In the genomic region with DNA sequence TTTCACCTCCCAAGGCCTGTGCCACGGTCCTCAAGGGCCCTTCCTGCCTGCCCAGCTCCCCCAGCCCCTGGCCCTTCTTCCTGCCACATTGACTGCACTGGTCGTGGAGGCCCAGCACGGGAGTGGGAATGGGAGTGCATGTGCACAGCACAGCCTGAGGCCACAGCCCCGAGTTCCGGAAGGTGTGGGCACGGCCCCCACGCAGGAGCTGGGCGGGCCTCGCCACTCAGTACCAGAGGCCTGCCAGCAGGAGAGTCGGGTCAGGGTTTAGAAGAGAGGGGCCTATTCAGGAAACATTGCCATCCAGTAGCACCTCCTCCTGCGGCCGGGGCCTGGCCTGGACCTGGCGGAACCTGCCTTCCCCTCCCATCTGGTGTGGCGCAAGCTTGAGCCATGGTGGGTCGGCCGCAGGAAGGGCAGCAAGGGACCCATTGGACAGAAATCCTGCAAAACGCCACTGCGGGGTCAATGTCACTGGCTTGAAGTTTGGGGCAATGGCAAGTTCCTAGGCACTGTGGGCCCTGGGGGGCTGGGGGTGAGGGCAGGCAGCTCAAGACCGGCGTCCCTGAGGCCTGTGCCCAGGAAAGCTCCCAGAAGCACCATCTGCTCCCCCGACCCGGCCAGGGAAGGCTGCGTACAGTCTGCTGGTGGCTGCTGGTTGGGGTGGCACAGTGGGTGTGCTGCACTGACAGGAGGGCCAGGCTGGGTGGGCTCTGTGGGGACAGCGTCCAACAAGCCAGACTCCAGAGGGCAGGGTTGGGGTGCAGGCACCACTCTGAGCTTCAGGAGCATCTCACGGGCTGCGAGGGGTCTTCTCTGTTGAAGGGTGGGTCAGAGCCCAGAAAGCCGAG, we compare ENCODE assay signal across 18 cellular contexts. TPM values are rescaled to one million over a fixed set of nuclear protein-coding genes. Genes with fewer than 3 reads are reported as not detected.
A peak's percentile ranks its signal among the peaks of the same experiment; 100 is the strongest.
DNase-seq lines count a peak whose midpoint lies in the region; ATAC-seq and TF ChIP-seq lines count a peak whose summit lies in the region.
"Had no signal": no experiment of that assay in that cellular context is flagged by ENCODE, and none has a peak within 500 bp of the region (broad histone marks: within the 10 kb centered on the region; RNA-seq: fewer than 3 reads in every experiment).

No MANE protein-coding gene starts in this region.

- H2BK12ac ChIP-seq in H9 (ENCODE audit: insufficient read length, low read depth, low read length), result no peak overlapping the region

- H3K23ac ChIP-seq in H9 (ENCODE audit: insufficient read length, low read depth, low read length), result no peak overlapping the region

- no peak overlapping the region for H3K4me3 ChIP-seq in BLaER1 treated with 17β-estradiol and CSF1 and Interleukin-3, amounts not matched to agents 10 nM and 100 nM
- no peak overlapping the region for H3K4me3 ChIP-seq in neutrophil (ENCODE audit: low read depth in 1 of 2, low read length in 1 of 2)

- no peak overlapping the region for H3K4me3 Mint-ChIP-seq in H9
- no peak overlapping the region for H3K4me3 Mint-ChIP-seq in chondrocyte (ENCODE audit: unreplicated experiment)

- H3K9ac ChIP-seq in BLaER1 treated with 17β-estradiol and CSF1 and Interleukin-3, amounts not matched to agents 10 nM and 100 nM, result no peak overlapping the region
- H3K9ac ChIP-seq in H9 (ENCODE audit: extremely low read depth, insufficient read length, low read length), result no peak overlapping the region

- no peak overlapping the region for H2BK20ac ChIP-seq in H9 (ENCODE audit: low read depth, low read length, poor library complexity, severe bottlenecking)

- H4K91ac ChIP-seq in H9 (ENCODE audit: insufficient read length, low read depth, low read length), result no peak overlapping the region

- H3K27me3 Mint-ChIP-seq in H9 (ENCODE audit: low read depth), result peaks cover 4% of the 10 kb centered on the region
- H3K27me3 Mint-ChIP-seq in chondrocyte (ENCODE audit: low read depth), result no peaks in the 10 kb centered on the region

- H3K27ac Mint-ChIP-seq in H9 (no peak overlapping the region), chondrocyte (ENCODE audit: unreplicated experiment) (no peak overlapping the region)

- peak overlapping the region in 7 of 11 experiments; percentile 83 to 99 (median 87); a peak in 9 of 22 replicates for H3K4me2 ChIP-seq in BLaER1 treated with 17β-estradiol and CSF1 and Interleukin-3, amounts not matched to agents 10 nM and 100 nM
- no peak overlapping the region for H3K4me2 ChIP-seq in H9 (ENCODE audit: insufficient read depth, insufficient read length, low read length)

- no peak overlapping the region for H2AK5ac ChIP-seq in H9 (ENCODE audit: insufficient read length, low read length)

- H3K4me1 Mint-ChIP-seq in H9 (peaks cover 2 to 16% of the 10 kb centered on the region in 2 experiments; a peak in 3 of 4 replicates), chondrocyte (ENCODE audit: low read depth) (peaks cover 3% of the 10 kb centered on the region)

- peaks cover 11 to 78% (median 69%) of the 10 kb centered on the region in 10 experiments for H3K4me1 ChIP-seq in BLaER1 treated with 17β-estradiol and CSF1 and Interleukin-3, amounts not matched to agents 10 nM and 100 nM
- H3K4me1 ChIP-seq in H9 (ENCODE audit: insufficient read depth, low read length) (no peaks in the 10 kb centered on the region), neutrophil (ENCODE audit: control insufficient read depth in 1 of 2, insufficient read depth in 1 of 2, low read depth in 1 of 2, low read length in 1 of 2) (peaks cover 9 to 31% of the 10 kb centered on the region in 2 experiments)

- no peak overlapping the region for H2BK120ac ChIP-seq in H9 (ENCODE audit: low read depth, low read length, poor library complexity, severe bottlenecking)

- H4K5ac ChIP-seq in H9 (ENCODE audit: insufficient read length, low read depth, low read length), result no peak overlapping the region

- H3K27ac ChIP-seq in BLaER1 treated with 17β-estradiol and CSF1 and Interleukin-3, amounts not matched to agents 10 nM and 100 nM, result no peak overlapping the region
- no peak overlapping the region for H3K27ac ChIP-seq in H9 (ENCODE audit: insufficient read length, low read depth, low read length)
- H3K27ac ChIP-seq in neutrophil, result peak overlapping the region; percentile 51

- H3K79me1 ChIP-seq in H9 (ENCODE audit: insufficient read depth, low read depth, low read length, poor library complexity, severe bottlenecking), result no peaks in the 10 kb centered on the region

- no peak overlapping the region for H4K8ac ChIP-seq in H9 (replicated peaks; ENCODE audit: insufficient read length, low read depth, low read length)

- H2BK15ac ChIP-seq in H9 (ENCODE audit: low read depth, low read length), result no peak overlapping the region

- TF ChIP-seq CTCF in H9 (conservative IDR thresholded peaks at IDR 0.05), result no peak
- no peak for TF ChIP-seq CTCF in chondrocyte (IDR thresholded peaks at IDR 0.05)
- no peak for TF ChIP-seq CTCF in neutrophil (IDR thresholded peaks at IDR 0.05)

- H4K20me1 ChIP-seq in BLaER1 treated with 17β-estradiol and CSF1 and Interleukin-3, amounts not matched to agents 10 nM and 100 nM, result peaks cover 0 to 43% (median 0%) of the 10 kb centered on the region in 11 experiments; a peak in 7 of 22 replicates
- no peaks in the 10 kb centered on the region for H4K20me1 ChIP-seq in H9 (ENCODE audit: control insufficient read depth, insufficient read depth, insufficient read length)

- H3K27me3 ChIP-seq in BLaER1 treated with 17β-estradiol and CSF1 and Interleukin-3, amounts not matched to agents 10 nM and 100 nM, result peaks cover 0 to 14% (median 0%) of the 10 kb centered on the region in 11 experiments; a peak in 3 of 22 replicates
- no peaks in the 10 kb centered on the region for H3K27me3 ChIP-seq in H9 (ENCODE audit: insufficient read depth, low read length)
- H3K27me3 ChIP-seq in neutrophil, result peaks cover 37% of the 10 kb centered on the region

- peak; percentile 31 for DNase-seq in H9
- DNase-seq in chondrocyte (ENCODE audit: low spot score), result peak; percentile 87
- no peak for DNase-seq in COLO668 (lab: John Stamatoyannopoulos, UW; ENCODE audit: unreplicated experiment)
- no peak for DNase-seq in NCI-H1105 treated with DMSO at 0.1 percent for 48 hours (lab: John Stamatoyannopoulos, UW)
- DNase-seq: activated effector memory CD4-positive, alpha-beta T cell treated with Interleukin-2 at 50 U/mL for 16 hours; amygdala; central memory CD4-positive, alpha-beta T cell; effector CD8-positive, alpha-beta T cell; GOT3; Kasumi-1; NCI-H146; NCI-H2227 treated with DMSO at 0.1 percent for 48 hours; stimulated activated CD4-positive, alpha-beta T cell treated with anti-CD3 and anti-CD28 coated beads, Interleukin-2, amount 100 ng/mL, for 24 hours; SW 1271 had no signal

- no peaks in the 10 kb centered on the region for H3K79me2 ChIP-seq in H9 (ENCODE audit: insufficient read depth, low read length)

- H3K56ac ChIP-seq in H9 (ENCODE audit: insufficient read length, low read depth, low read length), result no peak overlapping the region

- WGBS in H9 (ENCODE audit: extremely low coverage, insufficient read length, low lambda C conversion rate), result no CpG with 5 or more reads among the region's 27 CpGs

- no peaks in the 10 kb centered on the region for H3K9me3 ChIP-seq in BLaER1 treated with 17β-estradiol and CSF1 and Interleukin-3, amounts not matched to agents 10 nM and 100 nM (replicated peaks in 1 of 11)
- H3K9me3 ChIP-seq in H9 (ENCODE audit: control insufficient read depth, low read depth, low read length) (no peaks in the 10 kb centered on the region), neutrophil (no peaks in the 10 kb centered on the region)

- no peak overlapping the region for H2BK5ac ChIP-seq in H9 (ENCODE audit: insufficient read length, low read length)

- no peaks in the 10 kb centered on the region for H3K36me3 ChIP-seq in BLaER1 treated with 17β-estradiol and CSF1 and Interleukin-3, amounts not matched to agents 10 nM and 100 nM
- no peaks in the 10 kb centered on the region for H3K36me3 ChIP-seq in neutrophil

- no peak overlapping the region for H3K18ac ChIP-seq in H9 (ENCODE audit: insufficient read length, low read depth, low read length)

- no peak for ATAC-seq in HG03097 (IDR thresholded peaks at IDR 0.05; ENCODE audit: low FRiP score, unreplicated experiment)
- ATAC-seq: Panc1 had no signal

- no peak overlapping the region for H3T11ph ChIP-seq in H9 (ENCODE audit: low read length)

- no peaks in the 10 kb centered on the region; a peak in 1 of 7 replicates for H3K36me3 Mint-ChIP-seq in H9 (ENCODE audit: insufficient read depth in 1 of 3, low read depth in 3 of 3)
- no peaks in the 10 kb centered on the region for H3K36me3 Mint-ChIP-seq in chondrocyte (ENCODE audit: low read depth)

- no peaks in the 10 kb centered on the region for H3K23me2 ChIP-seq in H9 (ENCODE audit: insufficient read length, low read depth, low read length, poor library complexity, severe bottlenecking)

- H2AFZ ChIP-seq in H9 (ENCODE audit: low read length), result no peak overlapping the region

- no peak overlapping the region for H3K14ac ChIP-seq in H9 (ENCODE audit: insufficient read depth, low read length)

- no peak overlapping the region for H3K4ac ChIP-seq in H9 (ENCODE audit: low read depth, low read length)

- H3K9me3 Mint-ChIP-seq in H9 (peaks cover 0 to under 1% of the 10 kb centered on the region in 2 experiments; a peak in 2 of 5 replicates), chondrocyte (ENCODE audit: low read depth) (no peaks in the 10 kb centered on the region)

RNA-seq across cellular contexts. Expression of a gene that starts 1.8 kb away (rescaled TPM):
- 9.6 and 11.3 TPM in 2 replicates for total RNA-seq in H9 (2021)
- total RNA-seq in chondrocyte, result 0.67 to 0.90 TPM (median 0.68 TPM) in 3 replicates

RNA-seq across cellular contexts. Expression of a gene that starts 5.8 kb away (rescaled TPM):
- total RNA-seq in H9 (2021) (1.4 and 1.7 TPM in 2 replicates), chondrocyte (2.1 to 2.3 TPM (median 2.1 TPM) in 3 replicates)

RNA-seq across cellular contexts. Expression of a gene that starts 29.9 kb away (rescaled TPM):
- total RNA-seq in H9 (2021) (382 and 400 TPM in 2 replicates), chondrocyte (419 to 543 TPM (median 538 TPM) in 3 replicates)

Comparison
In these comparisons a context has a peak if more than half of its experiments do, and no peak if none do; other contexts are left out.
1. DNase-seq: peak in H9 (single experiment) and chondrocyte (single experiment); none in COLO668 (single experiment) and NCI-H1105 treated with DMSO at 0.1 percent for 48 hours (single experiment).